1 cellular context compared by ENCODE assay signal in the genomic region with DNA sequence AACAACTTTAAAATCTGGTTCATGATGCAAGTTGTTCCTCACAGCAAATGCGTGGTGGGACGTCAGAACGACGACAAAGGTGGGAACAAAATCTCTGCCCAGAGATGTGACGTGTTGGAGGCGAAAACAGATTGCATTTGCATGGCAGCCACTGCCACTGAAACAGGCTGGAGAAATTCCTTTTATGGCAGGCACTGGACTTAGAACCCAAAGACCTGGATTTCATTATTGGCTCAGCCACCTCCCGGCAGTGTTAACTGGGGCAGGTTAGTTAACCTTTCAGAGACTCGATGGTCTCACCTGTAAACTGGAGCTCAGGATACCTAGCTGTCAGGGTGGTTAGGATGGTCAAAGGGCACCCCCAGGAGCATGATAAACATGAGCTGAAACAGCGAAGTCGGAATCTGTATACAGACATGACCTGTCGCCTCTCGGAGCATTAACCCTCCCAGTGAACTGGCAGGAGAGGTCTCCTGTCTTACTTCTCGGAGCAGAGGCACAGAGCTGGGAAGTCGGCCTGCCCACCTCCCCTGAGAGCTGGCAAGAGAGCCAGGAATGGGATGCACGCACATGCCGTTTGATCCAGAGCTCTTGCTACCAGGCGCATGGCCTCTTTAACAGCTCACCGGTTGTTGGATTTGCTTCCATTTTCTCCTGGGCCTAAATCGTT.
TF ChIP-seq lines count a peak whose summit lies in the region.

No MANE protein-coding gene starts in this region.

TF ChIP-seq in HepG2, 621 proteins besides CTCF, POLR2A, EP300 and RAD21 (continued from another document and continues in another):
- TF ChIP-seq, protein P1, sequence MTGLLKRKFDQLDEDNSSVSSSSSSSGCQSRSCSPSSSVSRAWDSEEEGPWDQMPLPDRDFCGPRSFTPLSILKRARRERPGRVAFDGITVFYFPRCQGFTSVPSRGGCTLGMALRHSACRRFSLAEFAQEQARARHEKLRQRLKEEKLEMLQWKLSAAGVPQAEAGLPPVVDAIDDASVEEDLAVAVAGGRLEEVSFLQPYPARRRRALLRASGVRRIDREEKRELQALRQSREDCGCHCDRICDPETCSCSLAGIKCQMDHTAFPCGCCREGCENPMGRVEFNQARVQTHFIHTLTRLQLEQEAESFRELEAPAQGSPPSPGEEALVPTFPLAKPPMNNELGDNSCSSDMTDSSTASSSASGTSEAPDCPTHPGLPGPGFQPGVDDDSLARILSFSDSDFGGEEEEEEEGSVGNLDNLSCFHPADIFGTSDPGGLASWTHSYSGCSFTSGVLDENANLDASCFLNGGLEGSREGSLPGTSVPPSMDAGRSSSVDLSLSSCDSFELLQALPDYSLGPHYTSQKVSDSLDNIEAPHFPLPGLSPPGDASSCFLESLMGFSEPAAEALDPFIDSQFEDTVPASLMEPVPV (CRISPR knock-in tag; IDR thresholded peaks at IDR 0.05), result peak; percentile 68; the same call in 1 of the 2 replicates
- TF ChIP-seq PLRG1 (conservative IDR thresholded peaks at IDR 0.05) (no peak), ZBTB42 (CRISPR knock-in tag; IDR thresholded peaks at IDR 0.05) (no peak), SP2 (CRISPR knock-in tag; IDR thresholded peaks at IDR 0.05) (no peak), ZNF672 (CRISPR knock-in tag; IDR thresholded peaks at IDR 0.05) (no peak), ZFY (CRISPR knock-in tag; IDR thresholded peaks at IDR 0.05) (peak; percentile 22; the same call in 1 of the 2 replicates), SIX4 (CRISPR knock-in tag; IDR thresholded peaks at IDR 0.05) (no peak), ZNF749 (CRISPR knock-in tag; IDR thresholded peaks at IDR 0.05; ENCODE audit: borderline replicate concordance) (no peak), ARNT (IDR thresholded peaks at IDR 0.05) (no peak), CHD4 (IDR thresholded peaks at IDR 0.05; ENCODE audit: borderline replicate concordance, low read length) (no peak; the same call in 1 of the 2 replicates), ZNF768 (CRISPR knock-in tag; IDR thresholded peaks at IDR 0.05) (no peak), ZFAT (CRISPR knock-in tag; conservative IDR thresholded peaks at IDR 0.05) (no peak), ELF3 (CRISPR knock-in tag; IDR thresholded peaks at IDR 0.05) (peak; percentile 29; the same call in 1 of the 2 replicates), RFXANK (CRISPR knock-in tag; IDR thresholded peaks at IDR 0.05) (no peak), RFX1 (IDR thresholded peaks at IDR 0.05) (no peak), SALL2 (CRISPR knock-in tag; IDR thresholded peaks at IDR 0.05) (no peak), HOXD1 (CRISPR knock-in tag; IDR thresholded peaks at IDR 0.05) (no peak), ZNF674 (CRISPR knock-in tag; IDR thresholded peaks at IDR 0.05; ENCODE audit: low read depth) (no peak), FLYWCH1 (CRISPR knock-in tag; IDR thresholded peaks at IDR 0.05) (no peak), MATR3 (CRISPR knock-in tag; IDR thresholded peaks at IDR 0.05) (no peak), ADNP (CRISPR knock-in tag; IDR thresholded peaks at IDR 0.05) (0 out of 2 replicates have a peak, but pooled peaks have one; percentile 21), ZFP1 (CRISPR knock-in tag; IDR thresholded peaks at IDR 0.05) (no peak), PAWR (CRISPR knock-in tag; IDR thresholded peaks at IDR 0.05; ENCODE audit: borderline replicate concordance) (no peak), NCOA1 (CRISPR knock-in tag; IDR thresholded peaks at IDR 0.05) (no peak), DMAP1 (CRISPR knock-in tag; IDR thresholded peaks at IDR 0.05) (no peak)
- TF ChIP-seq, protein P2, sequence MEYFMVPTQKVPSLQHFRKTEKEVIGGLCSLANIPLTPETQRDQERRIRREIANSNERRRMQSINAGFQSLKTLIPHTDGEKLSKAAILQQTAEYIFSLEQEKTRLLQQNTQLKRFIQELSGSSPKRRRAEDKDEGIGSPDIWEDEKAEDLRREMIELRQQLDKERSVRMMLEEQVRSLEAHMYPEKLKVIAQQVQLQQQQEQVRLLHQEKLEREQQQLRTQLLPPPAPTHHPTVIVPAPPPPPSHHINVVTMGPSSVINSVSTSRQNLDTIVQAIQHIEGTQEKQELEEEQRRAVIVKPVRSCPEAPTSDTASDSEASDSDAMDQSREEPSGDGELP (IDR thresholded peaks at IDR 0.05; ENCODE audit: borderline replicate concordance, low read depth), result no peak
- TF ChIP-seq, protein P3, sequence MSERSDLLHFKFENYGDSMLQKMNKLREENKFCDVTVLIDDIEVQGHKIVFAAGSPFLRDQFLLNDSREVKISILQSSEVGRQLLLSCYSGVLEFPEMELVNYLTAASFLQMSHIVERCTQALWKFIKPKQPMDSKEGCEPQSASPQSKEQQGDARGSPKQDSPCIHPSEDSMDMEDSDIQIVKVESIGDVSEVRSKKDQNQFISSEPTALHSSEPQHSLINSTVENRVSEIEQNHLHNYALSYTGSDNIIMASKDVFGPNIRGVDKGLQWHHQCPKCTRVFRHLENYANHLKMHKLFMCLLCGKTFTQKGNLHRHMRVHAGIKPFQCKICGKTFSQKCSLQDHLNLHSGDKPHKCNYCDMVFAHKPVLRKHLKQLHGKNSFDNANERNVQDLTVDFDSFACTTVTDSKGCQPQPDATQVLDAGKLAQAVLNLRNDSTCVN (CRISPR knock-in tag; IDR thresholded peaks at IDR 0.05; ENCODE audit: borderline replicate concordance), result no peak; the same call in 1 of the 2 replicates
- TF ChIP-seq, protein P4, sequence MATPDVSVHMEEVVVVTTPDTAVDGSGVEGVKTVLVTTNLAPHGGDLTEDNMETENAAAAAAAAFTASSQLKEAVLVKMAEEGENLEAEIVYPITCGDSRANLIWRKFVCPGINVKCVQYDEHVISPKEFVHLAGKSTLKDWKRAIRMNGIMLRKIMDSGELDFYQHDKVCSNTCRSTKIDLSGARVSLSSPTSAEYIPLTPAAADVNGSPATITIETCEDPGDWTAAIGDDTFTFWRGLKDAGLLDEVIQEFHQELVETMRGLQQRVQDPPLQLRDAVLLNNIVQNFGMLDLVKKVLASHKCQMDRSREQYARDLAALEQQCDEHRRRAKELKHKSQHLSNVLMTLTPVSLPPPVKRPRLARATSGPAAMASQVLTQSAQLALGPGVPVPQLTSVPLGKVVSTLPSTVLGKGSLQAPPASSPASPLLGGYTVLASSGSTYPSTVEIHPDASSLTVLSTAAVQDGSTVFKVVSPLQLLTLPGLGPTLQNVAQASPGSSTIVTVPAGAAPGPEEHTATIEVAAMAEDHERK (CRISPR knock-in tag; IDR thresholded peaks at IDR 0.05; ENCODE audit: low read depth), result no peak
- TF ChIP-seq, protein P5, sequence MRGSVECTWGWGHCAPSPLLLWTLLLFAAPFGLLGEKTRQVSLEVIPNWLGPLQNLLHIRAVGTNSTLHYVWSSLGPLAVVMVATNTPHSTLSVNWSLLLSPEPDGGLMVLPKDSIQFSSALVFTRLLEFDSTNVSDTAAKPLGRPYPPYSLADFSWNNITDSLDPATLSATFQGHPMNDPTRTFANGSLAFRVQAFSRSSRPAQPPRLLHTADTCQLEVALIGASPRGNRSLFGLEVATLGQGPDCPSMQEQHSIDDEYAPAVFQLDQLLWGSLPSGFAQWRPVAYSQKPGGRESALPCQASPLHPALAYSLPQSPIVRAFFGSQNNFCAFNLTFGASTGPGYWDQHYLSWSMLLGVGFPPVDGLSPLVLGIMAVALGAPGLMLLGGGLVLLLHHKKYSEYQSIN (CRISPR knock-in tag; IDR thresholded peaks at IDR 0.05; ENCODE audit: borderline replicate concordance), result no peak
- TF ChIP-seq, protein P6, sequence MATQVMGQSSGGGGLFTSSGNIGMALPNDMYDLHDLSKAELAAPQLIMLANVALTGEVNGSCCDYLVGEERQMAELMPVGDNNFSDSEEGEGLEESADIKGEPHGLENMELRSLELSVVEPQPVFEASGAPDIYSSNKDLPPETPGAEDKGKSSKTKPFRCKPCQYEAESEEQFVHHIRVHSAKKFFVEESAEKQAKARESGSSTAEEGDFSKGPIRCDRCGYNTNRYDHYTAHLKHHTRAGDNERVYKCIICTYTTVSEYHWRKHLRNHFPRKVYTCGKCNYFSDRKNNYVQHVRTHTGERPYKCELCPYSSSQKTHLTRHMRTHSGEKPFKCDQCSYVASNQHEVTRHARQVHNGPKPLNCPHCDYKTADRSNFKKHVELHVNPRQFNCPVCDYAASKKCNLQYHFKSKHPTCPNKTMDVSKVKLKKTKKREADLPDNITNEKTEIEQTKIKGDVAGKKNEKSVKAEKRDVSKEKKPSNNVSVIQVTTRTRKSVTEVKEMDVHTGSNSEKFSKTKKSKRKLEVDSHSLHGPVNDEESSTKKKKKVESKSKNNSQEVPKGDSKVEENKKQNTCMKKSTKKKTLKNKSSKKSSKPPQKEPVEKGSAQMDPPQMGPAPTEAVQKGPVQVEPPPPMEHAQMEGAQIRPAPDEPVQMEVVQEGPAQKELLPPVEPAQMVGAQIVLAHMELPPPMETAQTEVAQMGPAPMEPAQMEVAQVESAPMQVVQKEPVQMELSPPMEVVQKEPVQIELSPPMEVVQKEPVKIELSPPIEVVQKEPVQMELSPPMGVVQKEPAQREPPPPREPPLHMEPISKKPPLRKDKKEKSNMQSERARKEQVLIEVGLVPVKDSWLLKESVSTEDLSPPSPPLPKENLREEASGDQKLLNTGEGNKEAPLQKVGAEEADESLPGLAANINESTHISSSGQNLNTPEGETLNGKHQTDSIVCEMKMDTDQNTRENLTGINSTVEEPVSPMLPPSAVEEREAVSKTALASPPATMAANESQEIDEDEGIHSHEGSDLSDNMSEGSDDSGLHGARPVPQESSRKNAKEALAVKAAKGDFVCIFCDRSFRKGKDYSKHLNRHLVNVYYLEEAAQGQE (IDR thresholded peaks at IDR 0.05; ENCODE audit: borderline replicate concordance in 1 of 2, low read depth in 1 of 2, low read length in 2 of 2), result no peak
- TF ChIP-seq, protein P7, sequence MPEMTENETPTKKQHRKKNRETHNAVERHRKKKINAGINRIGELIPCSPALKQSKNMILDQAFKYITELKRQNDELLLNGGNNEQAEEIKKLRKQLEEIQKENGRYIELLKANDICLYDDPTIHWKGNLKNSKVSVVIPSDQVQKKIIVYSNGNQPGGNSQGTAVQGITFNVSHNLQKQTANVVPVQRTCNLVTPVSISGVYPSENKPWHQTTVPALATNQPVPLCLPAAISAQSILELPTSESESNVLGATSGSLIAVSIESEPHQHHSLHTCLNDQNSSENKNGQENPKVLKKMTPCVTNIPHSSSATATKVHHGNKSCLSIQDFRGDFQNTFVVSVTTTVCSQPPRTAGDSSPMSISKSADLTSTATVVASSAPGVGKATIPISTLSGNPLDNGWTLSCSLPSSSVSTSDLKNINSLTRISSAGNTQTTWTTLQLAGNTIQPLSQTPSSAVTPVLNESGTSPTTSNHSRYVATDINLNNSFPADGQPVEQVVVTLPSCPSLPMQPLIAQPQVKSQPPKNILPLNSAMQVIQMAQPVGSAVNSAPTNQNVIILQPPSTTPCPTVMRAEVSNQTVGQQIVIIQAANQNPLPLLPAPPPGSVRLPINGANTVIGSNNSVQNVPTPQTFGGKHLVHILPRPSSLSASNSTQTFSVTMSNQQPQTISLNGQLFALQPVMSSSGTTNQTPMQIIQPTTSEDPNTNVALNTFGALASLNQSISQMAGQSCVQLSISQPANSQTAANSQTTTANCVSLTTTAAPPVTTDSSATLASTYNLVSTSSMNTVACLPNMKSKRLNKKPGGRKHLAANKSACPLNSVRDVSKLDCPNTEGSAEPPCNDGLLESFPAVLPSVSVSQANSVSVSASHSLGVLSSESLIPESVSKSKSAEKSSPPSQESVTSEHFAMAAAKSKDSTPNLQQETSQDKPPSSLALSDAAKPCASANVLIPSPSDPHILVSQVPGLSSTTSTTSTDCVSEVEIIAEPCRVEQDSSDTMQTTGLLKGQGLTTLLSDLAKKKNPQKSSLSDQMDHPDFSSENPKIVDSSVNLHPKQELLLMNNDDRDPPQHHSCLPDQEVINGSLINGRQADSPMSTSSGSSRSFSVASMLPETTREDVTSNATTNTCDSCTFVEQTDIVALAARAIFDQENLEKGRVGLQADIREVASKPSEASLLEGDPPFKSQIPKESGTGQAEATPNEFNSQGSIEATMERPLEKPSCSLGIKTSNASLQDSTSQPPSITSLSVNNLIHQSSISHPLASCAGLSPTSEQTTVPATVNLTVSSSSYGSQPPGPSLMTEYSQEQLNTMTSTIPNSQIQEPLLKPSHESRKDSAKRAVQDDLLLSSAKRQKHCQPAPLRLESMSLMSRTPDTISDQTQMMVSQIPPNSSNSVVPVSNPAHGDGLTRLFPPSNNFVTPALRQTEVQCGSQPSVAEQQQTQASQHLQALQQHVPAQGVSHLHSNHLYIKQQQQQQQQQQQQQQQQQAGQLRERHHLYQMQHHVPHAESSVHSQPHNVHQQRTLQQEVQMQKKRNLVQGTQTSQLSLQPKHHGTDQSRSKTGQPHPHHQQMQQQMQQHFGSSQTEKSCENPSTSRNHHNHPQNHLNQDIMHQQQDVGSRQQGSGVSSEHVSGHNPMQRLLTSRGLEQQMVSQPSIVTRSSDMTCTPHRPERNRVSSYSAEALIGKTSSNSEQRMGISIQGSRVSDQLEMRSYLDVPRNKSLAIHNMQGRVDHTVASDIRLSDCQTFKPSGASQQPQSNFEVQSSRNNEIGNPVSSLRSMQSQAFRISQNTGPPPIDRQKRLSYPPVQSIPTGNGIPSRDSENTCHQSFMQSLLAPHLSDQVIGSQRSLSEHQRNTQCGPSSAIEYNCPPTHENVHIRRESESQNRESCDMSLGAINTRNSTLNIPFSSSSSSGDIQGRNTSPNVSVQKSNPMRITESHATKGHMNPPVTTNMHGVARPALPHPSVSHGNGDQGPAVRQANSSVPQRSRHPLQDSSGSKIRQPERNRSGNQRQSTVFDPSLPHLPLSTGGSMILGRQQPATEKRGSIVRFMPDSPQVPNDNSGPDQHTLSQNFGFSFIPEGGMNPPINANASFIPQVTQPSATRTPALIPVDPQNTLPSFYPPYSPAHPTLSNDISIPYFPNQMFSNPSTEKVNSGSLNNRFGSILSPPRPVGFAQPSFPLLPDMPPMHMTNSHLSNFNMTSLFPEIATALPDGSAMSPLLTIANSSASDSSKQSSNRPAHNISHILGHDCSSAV (CRISPR knock-in tag; IDR thresholded peaks at IDR 0.05; ENCODE audit: borderline replicate concordance), result no peak
- TF ChIP-seq, protein P8, sequence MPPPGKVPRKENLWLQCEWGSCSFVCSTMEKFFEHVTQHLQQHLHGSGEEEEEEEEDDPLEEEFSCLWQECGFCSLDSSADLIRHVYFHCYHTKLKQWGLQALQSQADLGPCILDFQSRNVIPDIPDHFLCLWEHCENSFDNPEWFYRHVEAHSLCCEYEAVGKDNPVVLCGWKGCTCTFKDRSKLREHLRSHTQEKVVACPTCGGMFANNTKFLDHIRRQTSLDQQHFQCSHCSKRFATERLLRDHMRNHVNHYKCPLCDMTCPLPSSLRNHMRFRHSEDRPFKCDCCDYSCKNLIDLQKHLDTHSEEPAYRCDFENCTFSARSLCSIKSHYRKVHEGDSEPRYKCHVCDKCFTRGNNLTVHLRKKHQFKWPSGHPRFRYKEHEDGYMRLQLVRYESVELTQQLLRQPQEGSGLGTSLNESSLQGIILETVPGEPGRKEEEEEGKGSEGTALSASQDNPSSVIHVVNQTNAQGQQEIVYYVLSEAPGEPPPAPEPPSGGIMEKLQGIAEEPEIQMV (CRISPR knock-in tag; IDR thresholded peaks at IDR 0.05; ENCODE audit: low read depth), result no peak
- TF ChIP-seq, protein P9, sequence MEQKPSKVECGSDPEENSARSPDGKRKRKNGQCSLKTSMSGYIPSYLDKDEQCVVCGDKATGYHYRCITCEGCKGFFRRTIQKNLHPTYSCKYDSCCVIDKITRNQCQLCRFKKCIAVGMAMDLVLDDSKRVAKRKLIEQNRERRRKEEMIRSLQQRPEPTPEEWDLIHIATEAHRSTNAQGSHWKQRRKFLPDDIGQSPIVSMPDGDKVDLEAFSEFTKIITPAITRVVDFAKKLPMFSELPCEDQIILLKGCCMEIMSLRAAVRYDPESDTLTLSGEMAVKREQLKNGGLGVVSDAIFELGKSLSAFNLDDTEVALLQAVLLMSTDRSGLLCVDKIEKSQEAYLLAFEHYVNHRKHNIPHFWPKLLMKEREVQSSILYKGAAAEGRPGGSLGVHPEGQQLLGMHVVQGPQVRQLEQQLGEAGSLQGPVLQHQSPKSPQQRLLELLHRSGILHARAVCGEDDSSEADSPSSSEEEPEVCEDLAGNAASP (CRISPR knock-in tag; IDR thresholded peaks at IDR 0.05; ENCODE audit: borderline replicate concordance), result no peak
